ENCODE assay signal across 19 cellular contexts in the genomic region with DNA sequence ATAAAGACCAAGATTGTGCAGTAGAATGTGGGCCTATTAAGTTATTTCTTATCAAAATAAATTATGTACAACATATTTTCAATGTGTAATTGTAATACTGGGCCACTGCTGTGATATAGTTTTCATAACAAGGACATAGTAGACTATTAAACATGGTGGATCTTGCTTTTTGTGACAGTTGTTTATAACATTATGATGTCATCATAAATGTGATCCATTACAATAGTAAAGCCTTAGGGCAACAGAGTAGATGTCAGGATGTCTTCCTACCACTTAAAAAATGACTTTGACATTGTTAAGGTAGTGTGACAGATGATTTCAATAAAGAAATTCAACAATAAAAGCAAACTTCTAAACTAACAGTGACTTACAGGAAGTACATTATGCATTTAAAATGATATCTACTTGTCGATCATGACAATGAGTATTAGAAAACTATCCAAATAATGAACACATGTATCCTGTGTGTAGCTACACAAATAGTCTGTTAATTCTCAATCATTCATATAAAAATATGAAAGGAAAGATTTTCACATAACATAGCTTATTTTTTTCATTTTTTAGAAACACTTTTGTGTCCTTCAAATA. TPM values are rescaled to one million over a fixed set of nuclear protein-coding genes. Genes with fewer than 3 reads are reported as not detected.
DNase-seq lines count a peak whose midpoint lies in the region; ATAC-seq, FAIRE-seq and TF ChIP-seq lines count a peak whose summit lies in the region.
"Had no signal": no experiment of that assay in that cellular context is flagged by ENCODE, and none has a peak within 500 bp of the region (broad histone marks: within the 10 kb centered on the region; RNA-seq: fewer than 3 reads in every experiment).

No MANE protein-coding gene starts in this region.

- intact Hi-C loops in GM12878 (cut with micrococcal nuclease; ENCODE audit: unreplicated experiment) = no loop called here
- intact Hi-C loops in psoas muscle (cut with DNase I) = no loop called here

- peaks cover 3% of the 10 kb centered on the region for H3K4me1 ChIP-seq in HUES6 (ENCODE audit: control insufficient read depth, insufficient read depth, low read length)
- no peaks in the 10 kb centered on the region for H3K4me1 ChIP-seq in GM12878 (ENCODE audit: control insufficient read depth, insufficient read depth, low read length)
- peaks cover 4% of the 10 kb centered on the region for H3K4me1 ChIP-seq in psoas muscle

- H3K79me2 ChIP-seq in GM12878 (ENCODE audit: control insufficient read depth, insufficient read depth, low read length) = no peaks in the 10 kb centered on the region

- H3K9me3 ChIP-seq in HUES6 (ENCODE audit: control insufficient read depth, insufficient read depth, low read depth, low read length) = no peaks in the 10 kb centered on the region
- no peaks in the 10 kb centered on the region; the same call in 2 of the 3 replicates for H3K9me3 ChIP-seq in GM12878 (replicated peaks; ENCODE audit: control insufficient read depth, insufficient read depth, low read length)
- no peaks in the 10 kb centered on the region for H3K9me3 ChIP-seq in psoas muscle

- SMC1A ChIA-PET in GM12878 (lab: Charles Lee; ENCODE audit: uncharacterized antibody, unreplicated experiment) = interaction anchor here (1.1 kb wide), 1 partner anchor 13 kb away, joined by 4 read pairs; no protein-coding TSS in a partner anchor

- CTCF ChIA-PET in GM12878 (lab: Yijun Ruan, JAX) = interaction anchor here (0.6 to 1.3 kb wide), 2 partner anchors 98 to 197 kb away, joined by 3 to 4 read pairs; no protein-coding TSS in a partner anchor

- H3K36me3 ChIP-seq in HUES6 (ENCODE audit: control insufficient read depth, insufficient read depth, low read length) (0 out of 2 replicates have a peak, but pooled peaks cover 4% of the 10 kb centered on the region), GM12878 (ENCODE audit: control insufficient read depth in 2 of 2, insufficient read depth in 2 of 2, low read length in 1 of 2) (no peaks in the 10 kb centered on the region), psoas muscle (ENCODE audit: insufficient read depth in 1 of 2, low read depth in 1 of 2) (no peaks in the 10 kb centered on the region)

- TF ChIP-seq CTCF in GM12878 (IDR thresholded peaks at IDR 0.05 in 2 of 3, conservative IDR thresholded peaks at IDR 0.05 in 1 of 3; ENCODE audit: control insufficient read depth in 2 of 3, extremely low read depth in 1 of 3, insufficient read depth in 1 of 3, low read depth in 3 of 3, low read length in 3 of 3) (no peak), psoas muscle (IDR thresholded peaks at IDR 0.05) (no peak)

- H4K20me1 ChIP-seq in GM12878 (ENCODE audit: control insufficient read depth, insufficient read depth) = no peaks in the 10 kb centered on the region

- no peak overlapping the region for H3K4me2 ChIP-seq in GM12878 (ENCODE audit: control insufficient read depth, insufficient read depth)
- H3K4me2 ChIP-seq: PC-9 had no signal

- ATAC-seq in GM12878 (no peak), psoas muscle (no peak), GM19324 (IDR thresholded peaks at IDR 0.05; ENCODE audit: low FRiP score, unreplicated experiment) (no peak), HG02678 (IDR thresholded peaks at IDR 0.05; ENCODE audit: unreplicated experiment) (no peak)
- ATAC-seq: T-cell had no signal

- DNase-seq in GM12891 (ENCODE audit: insufficient read length, low spot score) (no peak), GM12878 (ENCODE audit: low read depth, low spot score) (no peak), D341Med (ENCODE audit: low spot score) (no peak), psoas muscle (no peak)
- DNase-seq: CD4-positive, alpha-beta T cell; COR-L47; GDM1; H7; KBM-7; NCI-H1092; NCI-H1436; NCI-H1930; PC-9; RPMI8226; SHP77; T-cell had no signal

- peak; percentile 13 for FAIRE-seq in GM12891 (lab: Jason Lieb, UNC)
- FAIRE-seq in GM12878 (lab: Jason Lieb, UNC) = no peak

- H2AFZ ChIP-seq in GM12878 (ENCODE audit: control insufficient read depth, low read depth, low read length) = no peak overlapping the region
- H2AFZ ChIP-seq: PC-9 had no signal

- H3K27ac ChIP-seq in HUES6 (ENCODE audit: low read depth, low read length) (no peak overlapping the region), GM12878 (ENCODE audit: control insufficient read depth, insufficient read depth) (no peak overlapping the region), psoas muscle (no peak overlapping the region)
- H3K27ac ChIP-seq: PC-9 had no signal

- H3K4me3 ChIP-seq in HUES6 (ENCODE audit: low read depth, low read length) (0 out of 2 replicates have a peak overlapping the region, but pooled peaks have one; percentile 72), GM12878 (no peak overlapping the region), psoas muscle (no peak overlapping the region)
- H3K4me3 ChIP-seq: PC-9 had no signal

- TF ChIP-seq POLR2A in GM12891 (IDR thresholded peaks at IDR 0.05; ENCODE audit: low read depth, low read length) (no peak), GM12878 (IDR thresholded peaks at IDR 0.05; ENCODE audit: low read depth, low read length) (no peak)

- no TSS peak for BruUV-seq in GM12878 (replicated peaks; lab: Mats Ljungman, UMichigan)

- POLR2A ChIA-PET in GM12878 (lab: Charles Lee) = no interaction called here

- H3K27me3 ChIP-seq in HUES6 (ENCODE audit: control insufficient read depth, insufficient read depth, low read length) (no peaks in the 10 kb centered on the region), GM12878 (replicated peaks in 1 of 2; ENCODE audit: control insufficient read depth in 2 of 2, insufficient read depth in 2 of 2, low read length in 1 of 2) (no peaks in the 10 kb centered on the region), psoas muscle (ENCODE audit: insufficient read depth in 3 of 3, low read length in 2 of 3) (no peaks in the 10 kb centered on the region)

- TF ChIP-seq EP300 in GM12878 (IDR thresholded peaks at IDR 0.05; ENCODE audit: borderline replicate concordance in 1 of 2, control insufficient read depth in 1 of 2, low read depth in 2 of 2, low read length in 2 of 2) = no peak

- no peak for TF ChIP-seq RAD21 in GM12878 (IDR thresholded peaks at IDR 0.05; ENCODE audit: insufficient read depth, low read depth, low read length)

- H3K9ac ChIP-seq in HUES6 (ENCODE audit: low read length) (no peak overlapping the region), GM12878 (ENCODE audit: control insufficient read depth, insufficient read depth, low read length) (no peak overlapping the region)

- WGBS in GM12878 (ENCODE audit: insufficient coverage, insufficient replicate concordance, low lambda C conversion rate, missing lambda C conversion rate) = 53% methylated on average over 1 of the region's 1 CpG
- WGBS in psoas muscle, 3 donors = 57 to 79% (median 76%) methylated on average over 1 of the region's 1 CpG

- RAD21 ChIA-PET in GM12878 (lab: Charles Lee; ENCODE audit: unreplicated experiment) = no interaction called here

- in situ Hi-C loops in GM12878 (cut with MboI) = no loop called here

TF ChIP-seq in GM12891, 5 proteins besides CTCF, POLR2A, EP300 and RAD21:
- TF ChIP-seq POLR2AphosphoS5 (IDR thresholded peaks at IDR 0.05; ENCODE audit: low read depth, low read length) = no peak
- no peak for TF ChIP-seq TAF1 (IDR thresholded peaks at IDR 0.05; ENCODE audit: low read depth, low read length)
- no peak for TF ChIP-seq SPI1 (IDR thresholded peaks at IDR 0.05; ENCODE audit: low read depth, low read length)
- no peak for TF ChIP-seq PAX5 (IDR thresholded peaks at IDR 0.05; ENCODE audit: insufficient read depth, low read length, severe bottlenecking)
- no peak for TF ChIP-seq POU2F2 (IDR thresholded peaks at IDR 0.05; ENCODE audit: low read depth, low read length)

TF ChIP-seq in GM12878, 131 proteins besides CTCF, POLR2A, EP300 and RAD21:
- TF ChIP-seq ATF7 (IDR thresholded peaks at IDR 0.05; ENCODE audit: low read depth) = peak; percentile 63
- no peak for TF ChIP-seq NFXL1 (IDR thresholded peaks at IDR 0.05; ENCODE audit: borderline replicate concordance)

RNA-seq across cellular contexts. Expression of a gene that starts 5.3 kb away (rescaled TPM):
- polyA plus RNA-seq in GM12891 (2012; ENCODE audit: low read depth, missing spikeins) = 12.0 TPM
- 31.1 and 35.8 TPM in 2 replicates for total RNA-seq in GM12878 (2013; cell fraction: nucleolus; rRNA removed)
- total RNA-seq in GM12878 (2014; rRNA removed) = 23.0 and 28.9 TPM in 2 replicates
- 35.2 and 35.5 TPM in 2 replicates for total RNA-seq in GM12878 (2014; rRNA removed; fragmentation: Illumina TruSeq; extraction: Trizol)
- total RNA-seq in GM12878 (2021) = 18.9 and 19.1 TPM in 2 replicates
- 10.0 TPM for polyA plus RNA-seq in GM12878 (2011; ENCODE audit: low read depth)
- polyA plus RNA-seq in GM12878 (2011; rRNA removed) = 22.5 and 28.7 TPM in 2 replicates
- 18.7 and 21.6 TPM in 2 replicates for polyA plus RNA-seq in GM12878 (2011; cell fraction: cytosol; rRNA removed)
- polyA plus RNA-seq in GM12878 (2011; cell fraction: nucleus; rRNA removed) = 22.5 and 24.1 TPM in 2 replicates
- 14.4 and 17.6 TPM in 2 replicates for polyA plus RNA-seq in GM12878 (2012)
- 37.1 and 39.6 TPM in 2 replicates for polyA plus RNA-seq in GM12878 (2014; fragmentation: Illumina TruSeq; extraction: Trizol)
- polyA plus RNA-seq in GM12878 (2014; fragmentation: Nextera tagmentation; extraction: Ambion mirVana) = 10 to 100 TPM; 27.4 to 37.6 TPM
- 17.1 and 20.7 TPM in 2 replicates for polyA plus RNA-seq in GM12878 (2014; rRNA removed)
- polyA plus RNA-seq in GM12878 (2016; fragmentation: Nextera tagmentation; extraction: Ambion mirVana) = 10 to 100 TPM; 23.1 to 25.8 TPM
- 16.0 and 17.2 TPM in 2 replicates for polyA minus RNA-seq in GM12878 (2011; rRNA and poly(A)+ RNA removed)
- polyA minus RNA-seq in GM12878 (2011; cell fraction: cytosol; rRNA and poly(A)+ RNA removed) = 11.2 and 15.0 TPM in 2 replicates
- polyA minus RNA-seq in GM12878 (2011; cell fraction: nucleus; rRNA and poly(A)+ RNA removed) = 6.5 and 10.7 TPM in 2 replicates
- total RNA-seq in psoas muscle = 1 to 10 TPM; 4.9 to 6.7 (median 5.8) TPM
- 1 to 10 TPM; 3.5 to 6.5 (median 5.4) TPM for polyA plus RNA-seq in psoas muscle
